ENCODE assay signal across 1 cellular context in the genomic region with DNA sequence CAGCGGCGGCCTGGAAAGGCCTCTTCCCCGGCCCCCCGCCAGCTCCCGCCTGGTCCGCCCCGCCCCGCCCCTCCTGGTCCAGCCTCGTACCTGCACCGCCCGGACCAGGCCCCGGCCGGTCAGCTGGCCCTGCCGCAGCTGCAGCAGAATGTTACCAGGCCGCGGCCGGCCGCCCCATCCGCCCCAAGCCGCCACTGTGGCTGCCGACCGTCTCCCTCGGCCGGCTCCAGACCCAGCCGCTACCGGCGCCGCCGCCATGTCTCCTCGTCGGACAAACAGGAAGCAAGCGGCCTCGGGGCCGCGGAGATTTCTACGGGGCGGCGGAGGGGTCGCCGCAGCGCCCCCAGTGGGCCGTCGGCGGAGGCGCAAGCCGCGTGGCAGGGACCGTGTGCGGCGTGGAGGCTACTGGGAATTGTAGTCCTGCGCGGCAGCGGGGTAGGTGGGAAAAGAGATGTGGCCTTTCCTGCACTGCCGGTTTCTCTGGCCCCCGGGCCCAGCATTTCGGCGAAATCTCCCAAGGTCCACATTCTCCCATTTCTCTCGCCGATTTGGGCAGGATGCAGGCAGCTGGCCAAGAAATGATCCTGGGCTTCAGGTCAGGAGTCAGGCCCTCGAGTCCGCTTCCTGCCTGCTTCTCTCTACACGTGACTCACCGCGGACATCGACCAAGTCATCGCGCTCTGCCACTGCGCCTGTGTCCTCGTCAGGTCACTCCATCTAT.
TF ChIP-seq lines count a peak whose summit lies in the region.

A gene with protein sequence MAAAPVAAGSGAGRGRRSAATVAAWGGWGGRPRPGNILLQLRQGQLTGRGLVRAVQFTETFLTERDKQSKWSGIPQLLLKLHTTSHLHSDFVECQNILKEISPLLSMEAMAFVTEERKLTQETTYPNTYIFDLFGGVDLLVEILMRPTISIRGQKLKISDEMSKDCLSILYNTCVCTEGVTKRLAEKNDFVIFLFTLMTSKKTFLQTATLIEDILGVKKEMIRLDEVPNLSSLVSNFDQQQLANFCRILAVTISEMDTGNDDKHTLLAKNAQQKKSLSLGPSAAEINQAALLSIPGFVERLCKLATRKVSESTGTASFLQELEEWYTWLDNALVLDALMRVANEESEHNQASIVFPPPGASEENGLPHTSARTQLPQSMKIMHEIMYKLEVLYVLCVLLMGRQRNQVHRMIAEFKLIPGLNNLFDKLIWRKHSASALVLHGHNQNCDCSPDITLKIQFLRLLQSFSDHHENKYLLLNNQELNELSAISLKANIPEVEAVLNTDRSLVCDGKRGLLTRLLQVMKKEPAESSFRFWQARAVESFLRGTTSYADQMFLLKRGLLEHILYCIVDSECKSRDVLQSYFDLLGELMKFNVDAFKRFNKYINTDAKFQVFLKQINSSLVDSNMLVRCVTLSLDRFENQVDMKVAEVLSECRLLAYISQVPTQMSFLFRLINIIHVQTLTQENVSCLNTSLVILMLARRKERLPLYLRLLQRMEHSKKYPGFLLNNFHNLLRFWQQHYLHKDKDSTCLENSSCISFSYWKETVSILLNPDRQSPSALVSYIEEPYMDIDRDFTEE (minus strand): TSS at position 284 of the 721 bp plus-strand sequence. CDS start 26 bp downstream, at position 258.

TF ChIP-seq in GM12878, 131 proteins besides CTCF, POLR2A, EP300 and RAD21 (continued from another document and continues in another):
- TF ChIP-seq, protein P1, sequence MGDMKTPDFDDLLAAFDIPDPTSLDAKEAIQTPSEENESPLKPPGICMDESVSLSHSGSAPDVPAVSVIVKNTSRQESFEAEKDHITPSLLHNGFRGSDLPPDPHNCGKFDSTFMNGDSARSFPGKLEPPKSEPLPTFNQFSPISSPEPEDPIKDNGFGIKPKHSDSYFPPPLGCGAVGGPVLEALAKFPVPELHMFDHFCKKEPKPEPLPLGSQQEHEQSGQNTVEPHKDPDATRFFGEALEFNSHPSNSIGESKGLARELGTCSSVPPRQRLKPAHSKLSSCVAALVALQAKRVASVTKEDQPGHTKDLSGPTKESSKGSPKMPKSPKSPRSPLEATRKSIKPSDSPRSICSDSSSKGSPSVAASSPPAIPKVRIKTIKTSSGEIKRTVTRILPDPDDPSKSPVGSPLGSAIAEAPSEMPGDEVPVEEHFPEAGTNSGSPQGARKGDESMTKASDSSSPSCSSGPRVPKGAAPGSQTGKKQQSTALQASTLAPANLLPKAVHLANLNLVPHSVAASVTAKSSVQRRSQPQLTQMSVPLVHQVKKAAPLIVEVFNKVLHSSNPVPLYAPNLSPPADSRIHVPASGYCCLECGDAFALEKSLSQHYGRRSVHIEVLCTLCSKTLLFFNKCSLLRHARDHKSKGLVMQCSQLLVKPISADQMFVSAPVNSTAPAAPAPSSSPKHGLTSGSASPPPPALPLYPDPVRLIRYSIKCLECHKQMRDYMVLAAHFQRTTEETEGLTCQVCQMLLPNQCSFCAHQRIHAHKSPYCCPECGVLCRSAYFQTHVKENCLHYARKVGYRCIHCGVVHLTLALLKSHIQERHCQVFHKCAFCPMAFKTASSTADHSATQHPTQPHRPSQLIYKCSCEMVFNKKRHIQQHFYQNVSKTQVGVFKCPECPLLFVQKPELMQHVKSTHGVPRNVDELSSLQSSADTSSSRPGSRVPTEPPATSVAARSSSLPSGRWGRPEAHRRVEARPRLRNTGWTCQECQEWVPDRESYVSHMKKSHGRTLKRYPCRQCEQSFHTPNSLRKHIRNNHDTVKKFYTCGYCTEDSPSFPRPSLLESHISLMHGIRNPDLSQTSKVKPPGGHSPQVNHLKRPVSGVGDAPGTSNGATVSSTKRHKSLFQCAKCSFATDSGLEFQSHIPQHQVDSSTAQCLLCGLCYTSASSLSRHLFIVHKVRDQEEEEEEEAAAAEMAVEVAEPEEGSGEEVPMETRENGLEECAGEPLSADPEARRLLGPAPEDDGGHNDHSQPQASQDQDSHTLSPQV (IDR thresholded peaks at IDR 0.05), result 0 out of 2 replicates have a peak, but pooled peaks have one; percentile 22
- no peak for TF ChIP-seq NFYA (IDR thresholded peaks at IDR 0.05; ENCODE audit: borderline replicate concordance, low read depth, low read length)
- peak; percentile 42; the same call in 1 of the 2 replicates for TF ChIP-seq DPF2 (IDR thresholded peaks at IDR 0.05)
- TF ChIP-seq, protein P2, sequence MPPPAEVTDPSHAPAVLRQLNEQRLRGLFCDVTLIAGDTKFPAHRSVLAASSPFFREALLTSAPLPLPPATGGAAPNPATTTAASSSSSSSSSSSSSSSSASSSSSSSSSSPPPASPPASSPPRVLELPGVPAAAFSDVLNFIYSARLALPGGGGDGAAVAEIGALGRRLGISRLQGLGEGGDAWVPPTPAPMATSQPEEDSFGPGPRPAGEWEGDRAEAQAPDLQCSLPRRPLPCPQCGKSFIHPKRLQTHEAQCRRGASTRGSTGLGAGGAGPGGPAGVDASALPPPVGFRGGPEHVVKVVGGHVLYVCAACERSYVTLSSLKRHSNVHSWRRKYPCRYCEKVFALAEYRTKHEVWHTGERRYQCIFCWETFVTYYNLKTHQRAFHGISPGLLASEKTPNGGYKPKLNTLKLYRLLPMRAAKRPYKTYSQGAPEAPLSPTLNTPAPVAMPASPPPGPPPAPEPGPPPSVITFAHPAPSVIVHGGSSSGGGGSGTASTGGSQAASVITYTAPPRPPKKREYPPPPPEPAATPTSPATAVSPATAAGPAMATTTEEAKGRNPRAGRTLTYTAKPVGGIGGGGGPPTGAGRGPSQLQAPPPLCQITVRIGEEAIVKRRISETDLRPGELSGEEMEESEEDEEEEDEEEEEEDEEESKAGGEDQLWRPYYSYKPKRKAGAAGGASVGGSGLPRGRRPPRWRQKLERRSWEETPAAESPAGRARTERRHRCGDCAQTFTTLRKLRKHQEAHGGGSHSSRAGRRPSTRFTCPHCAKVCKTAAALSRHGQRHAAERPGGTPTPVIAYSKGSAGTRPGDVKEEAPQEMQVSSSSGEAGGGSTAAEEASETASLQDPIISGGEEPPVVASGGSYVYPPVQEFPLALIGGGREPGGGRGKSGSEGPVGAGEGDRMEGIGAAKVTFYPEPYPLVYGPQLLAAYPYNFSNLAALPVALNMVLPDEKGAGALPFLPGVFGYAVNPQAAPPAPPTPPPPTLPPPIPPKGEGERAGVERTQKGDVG (CRISPR knock-in tag; IDR thresholded peaks at IDR 0.05), result no peak
- peak; percentile 42 for TF ChIP-seq MEF2B (IDR thresholded peaks at IDR 0.05; ENCODE audit: partially characterized antibody, poor library complexity, severe bottlenecking)
- TF ChIP-seq, protein P3, sequence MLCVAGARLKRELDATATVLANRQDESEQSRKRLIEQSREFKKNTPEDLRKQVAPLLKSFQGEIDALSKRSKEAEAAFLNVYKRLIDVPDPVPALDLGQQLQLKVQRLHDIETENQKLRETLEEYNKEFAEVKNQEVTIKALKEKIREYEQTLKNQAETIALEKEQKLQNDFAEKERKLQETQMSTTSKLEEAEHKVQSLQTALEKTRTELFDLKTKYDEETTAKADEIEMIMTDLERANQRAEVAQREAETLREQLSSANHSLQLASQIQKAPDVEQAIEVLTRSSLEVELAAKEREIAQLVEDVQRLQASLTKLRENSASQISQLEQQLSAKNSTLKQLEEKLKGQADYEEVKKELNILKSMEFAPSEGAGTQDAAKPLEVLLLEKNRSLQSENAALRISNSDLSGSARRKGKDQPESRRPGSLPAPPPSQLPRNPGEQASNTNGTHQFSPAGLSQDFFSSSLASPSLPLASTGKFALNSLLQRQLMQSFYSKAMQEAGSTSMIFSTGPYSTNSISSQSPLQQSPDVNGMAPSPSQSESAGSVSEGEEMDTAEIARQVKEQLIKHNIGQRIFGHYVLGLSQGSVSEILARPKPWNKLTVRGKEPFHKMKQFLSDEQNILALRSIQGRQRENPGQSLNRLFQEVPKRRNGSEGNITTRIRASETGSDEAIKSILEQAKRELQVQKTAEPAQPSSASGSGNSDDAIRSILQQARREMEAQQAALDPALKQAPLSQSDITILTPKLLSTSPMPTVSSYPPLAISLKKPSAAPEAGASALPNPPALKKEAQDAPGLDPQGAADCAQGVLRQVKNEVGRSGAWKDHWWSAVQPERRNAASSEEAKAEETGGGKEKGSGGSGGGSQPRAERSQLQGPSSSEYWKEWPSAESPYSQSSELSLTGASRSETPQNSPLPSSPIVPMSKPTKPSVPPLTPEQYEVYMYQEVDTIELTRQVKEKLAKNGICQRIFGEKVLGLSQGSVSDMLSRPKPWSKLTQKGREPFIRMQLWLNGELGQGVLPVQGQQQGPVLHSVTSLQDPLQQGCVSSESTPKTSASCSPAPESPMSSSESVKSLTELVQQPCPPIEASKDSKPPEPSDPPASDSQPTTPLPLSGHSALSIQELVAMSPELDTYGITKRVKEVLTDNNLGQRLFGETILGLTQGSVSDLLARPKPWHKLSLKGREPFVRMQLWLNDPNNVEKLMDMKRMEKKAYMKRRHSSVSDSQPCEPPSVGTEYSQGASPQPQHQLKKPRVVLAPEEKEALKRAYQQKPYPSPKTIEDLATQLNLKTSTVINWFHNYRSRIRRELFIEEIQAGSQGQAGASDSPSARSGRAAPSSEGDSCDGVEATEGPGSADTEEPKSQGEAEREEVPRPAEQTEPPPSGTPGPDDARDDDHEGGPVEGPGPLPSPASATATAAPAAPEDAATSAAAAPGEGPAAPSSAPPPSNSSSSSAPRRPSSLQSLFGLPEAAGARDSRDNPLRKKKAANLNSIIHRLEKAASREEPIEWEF (IDR thresholded peaks at IDR 0.05; ENCODE audit: insufficient replicate concordance, low read depth, low read length), result no peak
- TF ChIP-seq KDM1A (IDR thresholded peaks at IDR 0.05; ENCODE audit: borderline replicate concordance), result no peak
- TF ChIP-seq, protein P4, sequence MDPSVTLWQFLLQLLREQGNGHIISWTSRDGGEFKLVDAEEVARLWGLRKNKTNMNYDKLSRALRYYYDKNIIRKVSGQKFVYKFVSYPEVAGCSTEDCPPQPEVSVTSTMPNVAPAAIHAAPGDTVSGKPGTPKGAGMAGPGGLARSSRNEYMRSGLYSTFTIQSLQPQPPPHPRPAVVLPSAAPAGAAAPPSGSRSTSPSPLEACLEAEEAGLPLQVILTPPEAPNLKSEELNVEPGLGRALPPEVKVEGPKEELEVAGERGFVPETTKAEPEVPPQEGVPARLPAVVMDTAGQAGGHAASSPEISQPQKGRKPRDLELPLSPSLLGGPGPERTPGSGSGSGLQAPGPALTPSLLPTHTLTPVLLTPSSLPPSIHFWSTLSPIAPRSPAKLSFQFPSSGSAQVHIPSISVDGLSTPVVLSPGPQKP (IDR thresholded peaks at IDR 0.05; ENCODE audit: low read depth, low read length), result peak; percentile 60; the same call in 1 of the 2 replicates
- TF ChIP-seq SMARCA5 (IDR thresholded peaks at IDR 0.05), result peak; percentile 97
- TF ChIP-seq GABPA (IDR thresholded peaks at IDR 0.05; ENCODE audit: low read depth), result 0 out of 2 replicates have a peak, but pooled peaks have one; percentile 27
- TF ChIP-seq LARP7 (IDR thresholded peaks at IDR 0.05), result peak; percentile 81
- TF ChIP-seq ESRRA (IDR thresholded peaks at IDR 0.05; ENCODE audit: low read length), result peak; percentile 61; the same call in 1 of the 2 replicates
- 0 out of 4 replicates have a peak, but pooled peaks of 1 of the 2 experiments have one; percentile 29 for TF ChIP-seq ETV6 (conservative IDR thresholded peaks at IDR 0.05 in 1 of 2, IDR thresholded peaks at IDR 0.05 in 1 of 2; ENCODE audit: borderline replicate concordance in 1 of 2, low read depth in 1 of 2)
- peak; percentile 59; the same call in 1 of the 2 replicates for TF ChIP-seq BACH1 (IDR thresholded peaks at IDR 0.05; ENCODE audit: borderline replicate concordance)
- no peak for TF ChIP-seq BMI1 (IDR thresholded peaks at IDR 0.05; ENCODE audit: borderline replicate concordance)
- TF ChIP-seq BCL11A (IDR thresholded peaks at IDR 0.05; ENCODE audit: low read depth, low read length), result no peak
- peak; percentile 69; the same call in 1 of the 2 replicates for TF ChIP-seq HDGF (IDR thresholded peaks at IDR 0.05)
- TF ChIP-seq PAX5 (IDR thresholded peaks at IDR 0.05; ENCODE audit: borderline replicate concordance, low read depth, low read length), result peak; percentile 43; the same call in 1 of the 2 replicates
- TF ChIP-seq, protein P5, sequence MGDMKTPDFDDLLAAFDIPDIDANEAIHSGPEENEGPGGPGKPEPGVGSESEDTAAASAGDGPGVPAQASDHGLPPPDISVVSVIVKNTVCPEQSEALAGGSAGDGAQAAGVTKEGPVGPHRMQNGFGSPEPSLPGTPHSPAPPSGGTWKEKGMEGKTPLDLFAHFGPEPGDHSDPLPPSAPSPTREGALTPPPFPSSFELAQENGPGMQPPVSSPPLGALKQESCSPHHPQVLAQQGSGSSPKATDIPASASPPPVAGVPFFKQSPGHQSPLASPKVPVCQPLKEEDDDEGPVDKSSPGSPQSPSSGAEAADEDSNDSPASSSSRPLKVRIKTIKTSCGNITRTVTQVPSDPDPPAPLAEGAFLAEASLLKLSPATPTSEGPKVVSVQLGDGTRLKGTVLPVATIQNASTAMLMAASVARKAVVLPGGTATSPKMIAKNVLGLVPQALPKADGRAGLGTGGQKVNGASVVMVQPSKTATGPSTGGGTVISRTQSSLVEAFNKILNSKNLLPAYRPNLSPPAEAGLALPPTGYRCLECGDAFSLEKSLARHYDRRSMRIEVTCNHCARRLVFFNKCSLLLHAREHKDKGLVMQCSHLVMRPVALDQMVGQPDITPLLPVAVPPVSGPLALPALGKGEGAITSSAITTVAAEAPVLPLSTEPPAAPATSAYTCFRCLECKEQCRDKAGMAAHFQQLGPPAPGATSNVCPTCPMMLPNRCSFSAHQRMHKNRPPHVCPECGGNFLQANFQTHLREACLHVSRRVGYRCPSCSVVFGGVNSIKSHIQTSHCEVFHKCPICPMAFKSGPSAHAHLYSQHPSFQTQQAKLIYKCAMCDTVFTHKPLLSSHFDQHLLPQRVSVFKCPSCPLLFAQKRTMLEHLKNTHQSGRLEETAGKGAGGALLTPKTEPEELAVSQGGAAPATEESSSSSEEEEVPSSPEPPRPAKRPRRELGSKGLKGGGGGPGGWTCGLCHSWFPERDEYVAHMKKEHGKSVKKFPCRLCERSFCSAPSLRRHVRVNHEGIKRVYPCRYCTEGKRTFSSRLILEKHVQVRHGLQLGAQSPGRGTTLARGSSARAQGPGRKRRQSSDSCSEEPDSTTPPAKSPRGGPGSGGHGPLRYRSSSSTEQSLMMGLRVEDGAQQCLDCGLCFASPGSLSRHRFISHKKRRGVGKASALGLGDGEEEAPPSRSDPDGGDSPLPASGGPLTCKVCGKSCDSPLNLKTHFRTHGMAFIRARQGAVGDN (IDR thresholded peaks at IDR 0.05), result no peak; the same call in 1 of the 2 replicates
- TF ChIP-seq BHLHE40 (IDR thresholded peaks at IDR 0.05; ENCODE audit: borderline replicate concordance in 1 of 2, low read depth in 2 of 2, low read length in 1 of 2), result peak; percentile 40 to 74; a peak in 3 of 4 replicates
- TF ChIP-seq, protein P6, sequence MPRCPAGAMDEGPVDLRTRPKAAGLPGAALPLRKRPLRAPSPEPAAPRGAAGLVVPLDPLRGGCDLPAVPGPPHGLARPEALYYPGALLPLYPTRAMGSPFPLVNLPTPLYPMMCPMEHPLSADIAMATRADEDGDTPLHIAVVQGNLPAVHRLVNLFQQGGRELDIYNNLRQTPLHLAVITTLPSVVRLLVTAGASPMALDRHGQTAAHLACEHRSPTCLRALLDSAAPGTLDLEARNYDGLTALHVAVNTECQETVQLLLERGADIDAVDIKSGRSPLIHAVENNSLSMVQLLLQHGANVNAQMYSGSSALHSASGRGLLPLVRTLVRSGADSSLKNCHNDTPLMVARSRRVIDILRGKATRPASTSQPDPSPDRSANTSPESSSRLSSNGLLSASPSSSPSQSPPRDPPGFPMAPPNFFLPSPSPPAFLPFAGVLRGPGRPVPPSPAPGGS (IDR thresholded peaks at IDR 0.05; ENCODE audit: borderline replicate concordance, insufficient read depth, low read depth, low read length, poor library complexity, severe bottlenecking), result no peak
- TF ChIP-seq SMC3 (IDR thresholded peaks at IDR 0.05; ENCODE audit: borderline replicate concordance, low read length), result peak; percentile 41
- peak; percentile 97 for TF ChIP-seq YY1 (IDR thresholded peaks at IDR 0.05; ENCODE audit: low read depth, low read length)
- peak; percentile 42; the same call in 1 of the 2 replicates for TF ChIP-seq IRF4 (IDR thresholded peaks at IDR 0.05; ENCODE audit: low read depth, low read length)
- peak; percentile 81 for TF ChIP-seq MYC (IDR thresholded peaks at IDR 0.05; ENCODE audit: insufficient read depth, insufficient read length, insufficient replicate concordance, low read length, severe bottlenecking)
- TF ChIP-seq RELA (IDR thresholded peaks at IDR 0.05; ENCODE audit: borderline replicate concordance, partially characterized antibody), result peak; percentile 55
